In the genomic region with DNA sequence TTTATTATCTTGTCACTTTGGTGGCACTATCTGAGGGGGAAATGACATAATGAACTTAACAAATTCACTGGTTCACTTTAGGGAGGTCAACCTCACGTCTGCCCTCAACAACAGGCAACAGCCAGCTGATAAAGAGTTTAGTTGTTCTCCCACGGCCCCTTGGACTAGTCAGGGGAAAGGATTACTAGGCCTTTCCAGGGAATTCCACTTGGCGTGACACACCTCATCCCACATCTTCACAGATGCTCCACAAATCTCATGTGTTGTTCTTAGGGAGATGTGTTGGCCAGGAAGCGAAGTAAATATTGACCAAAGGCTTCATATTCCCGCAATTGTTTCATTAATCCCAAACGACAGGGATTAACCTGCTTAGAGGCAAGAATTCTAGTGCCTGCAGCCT, we compare ENCODE assay signal across 16 cellular contexts.
DNase-seq lines count a peak whose midpoint lies in the region; ATAC-seq and TF ChIP-seq lines count a peak whose summit lies in the region.
"Had no signal": no experiment of that assay in that cellular context is flagged by ENCODE, and none has a peak within 500 bp of the region (broad histone marks: within the 10 kb centered on the region; RNA-seq: fewer than 3 reads in every experiment).

No MANE protein-coding gene starts in this region.

- no peak for ATAC-seq in HG03280 (IDR thresholded peaks at IDR 0.05; ENCODE audit: unreplicated experiment)
- ATAC-seq in HG02610 (IDR thresholded peaks at IDR 0.05; ENCODE audit: unreplicated experiment): no peak
- ATAC-seq: Panc1 had no signal

- DNase-seq in NCI-H82 (lab: John Stamatoyannopoulos, UW) (peak; percentile 66), NCI-H82 treated with DMSO at 0.1 percent for 48 hours (lab: John Stamatoyannopoulos, UW; ENCODE audit: unreplicated experiment) (no peak), DMS53 treated with DMSO at 0.1 percent for 48 hours (lab: John Stamatoyannopoulos, UW; ENCODE audit: unreplicated experiment) (peak; percentile 74), dorsolateral prefrontal cortex (no peak), retinal pigment epithelial cell (ENCODE audit: low read depth) (peak; percentile 46), Kasumi-1 (lab: John Stamatoyannopoulos, UW) (no peak)
- DNase-seq: DMS 273 treated with DMSO at 0.1 percent for 48 hours, GDM1, NCI-H1105 treated with DMSO at 0.1 percent for 48 hours, NCI-H1694 treated with DMSO at 0.1 percent for 48 hours, NCI-H345, NCI-H524 treated with DMSO at 0.1 percent for 48 hours had no signal

- TF ChIP-seq CTCF in dorsolateral prefrontal cortex (IDR thresholded peaks at IDR 0.05 in 54 of 56, conservative IDR thresholded peaks at IDR 0.05 in 2 of 56; ENCODE audit: low read depth in 1 of 56, partially characterized antibody in 56 of 56) (no peak), retinal pigment epithelial cell (conservative IDR thresholded peaks at IDR 0.05; ENCODE audit: low read depth, low read length) (no peak)

- peak overlapping the region in 54 of 59 donors; percentile 1 to 81 (median 56) for H3K27ac ChIP-seq in dorsolateral prefrontal cortex

- H3K4me3 ChIP-seq in dorsolateral prefrontal cortex: no peak overlapping the region
- no peak overlapping the region for H3K4me3 ChIP-seq in retinal pigment epithelial cell (ENCODE audit: low read length)
- H3K4me3 ChIP-seq: HAP-1 had no signal

- intact Hi-C loops in dorsolateral prefrontal cortex (cut with DNase I): no loop called here

- H3K27me3 ChIP-seq in dorsolateral prefrontal cortex: no peaks in the 10 kb centered on the region

Comparison
In these comparisons a context has a peak if more than half of its experiments do, and no peak if none do; other contexts are left out.
1. DNase-seq: peak in NCI-H82 (single experiment), DMS53 treated with DMSO at 0.1 percent for 48 hours (single experiment) and retinal pigment epithelial cell (single experiment); none in NCI-H82 treated with DMSO at 0.1 percent for 48 hours (single experiment), dorsolateral prefrontal cortex (0 of 10) and Kasumi-1 (0 of 2).